32 cellular contexts compared by ENCODE assay signal in the genomic region with DNA sequence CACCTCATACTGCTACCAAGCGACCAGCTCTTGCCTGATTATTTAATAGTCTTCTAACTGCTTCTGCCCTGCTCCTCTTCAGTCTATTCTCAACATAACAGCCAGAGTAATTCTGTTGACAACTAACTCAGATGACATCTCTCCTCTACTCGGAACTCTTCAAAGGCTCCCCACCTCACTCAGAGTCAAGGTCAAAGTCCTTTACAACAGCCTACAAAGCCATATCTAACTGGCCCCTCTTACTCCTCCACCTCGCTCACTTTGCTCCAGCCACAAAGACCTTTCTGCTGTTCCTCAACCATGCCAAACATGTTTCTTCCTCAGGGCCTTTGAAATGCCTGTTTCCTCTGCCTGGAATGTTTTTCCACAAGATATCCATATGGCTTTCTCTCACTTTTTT.
"Had no signal": no experiment of that assay in that cellular context is flagged by ENCODE, and none has a peak within 500 bp of the region (broad histone marks: within the 10 kb centered on the region; RNA-seq: fewer than 3 reads in every experiment).

No MANE protein-coding gene starts in this region.

- H3K4me3 Mint-ChIP-seq: activated B cell treated with CpG ODN at 0.5 μM for 24 hours; activated CD4-positive, alpha-beta memory T cell treated with anti-CD3 and anti-CD28 coated beads for 36 hours; activated naive CD4-positive, alpha-beta T cell treated with anti-CD3 and anti-CD28 coated beads, Interleukin-2, amount 50 U/mL, for 24 hours; activated naive CD8-positive, alpha-beta T cell treated with anti-CD3 and anti-CD28 coated beads, Interleukin-2, amount 10 ng/mL, durations not matched to agents 7 days and 5 days; activated T-cell treated with anti-CD3 and anti-CD28 coated beads, Interleukin-2, amount 50 U/mL, for 4 hours had no signal

- ATAC-seq: activated T-cell treated with anti-CD3 and anti-CD28 coated beads, Interleukin-2, amount 50 U/mL, for 4 hours; PC-3; SK-N-SH treated with all-trans-retinoic acid at 6 μM for 48 hours had no signal

- H3K9me3 Mint-ChIP-seq: activated B cell treated with CpG ODN at 0.5 μM for 24 hours; activated CD4-positive, alpha-beta memory T cell treated with anti-CD3 and anti-CD28 coated beads for 36 hours; activated naive CD4-positive, alpha-beta T cell treated with anti-CD3 and anti-CD28 coated beads, Interleukin-2, amount 50 U/mL, for 24 hours; activated naive CD8-positive, alpha-beta T cell treated with anti-CD3 and anti-CD28 coated beads, Interleukin-2, amount 10 ng/mL, durations not matched to agents 7 days and 5 days; activated T-cell treated with anti-CD3 and anti-CD28 coated beads, Interleukin-2, amount 50 U/mL, for 4 hours had no signal

- H3K27ac Mint-ChIP-seq: activated B cell treated with CpG ODN at 0.5 μM for 24 hours; activated CD4-positive, alpha-beta memory T cell treated with anti-CD3 and anti-CD28 coated beads for 36 hours; activated naive CD4-positive, alpha-beta T cell treated with anti-CD3 and anti-CD28 coated beads, Interleukin-2, amount 50 U/mL, for 24 hours; activated naive CD8-positive, alpha-beta T cell treated with anti-CD3 and anti-CD28 coated beads, Interleukin-2, amount 10 ng/mL, durations not matched to agents 7 days and 5 days had no signal

- H3K4me1 Mint-ChIP-seq: activated B cell treated with CpG ODN at 0.5 μM for 24 hours; activated naive CD4-positive, alpha-beta T cell treated with anti-CD3 and anti-CD28 coated beads, Interleukin-2, amount 50 U/mL, for 24 hours; activated naive CD8-positive, alpha-beta T cell treated with anti-CD3 and anti-CD28 coated beads, Interleukin-2, amount 10 ng/mL, durations not matched to agents 7 days and 5 days had no signal

- H3K27me3 Mint-ChIP-seq: activated B cell treated with CpG ODN at 0.5 μM for 24 hours; activated CD4-positive, alpha-beta memory T cell treated with anti-CD3 and anti-CD28 coated beads for 36 hours; activated naive CD4-positive, alpha-beta T cell treated with anti-CD3 and anti-CD28 coated beads, Interleukin-2, amount 50 U/mL, for 24 hours; activated naive CD8-positive, alpha-beta T cell treated with anti-CD3 and anti-CD28 coated beads, Interleukin-2, amount 10 ng/mL, durations not matched to agents 7 days and 5 days had no signal

- DNase-seq: activated B cell treated with CpG ODN at 0.5 μM for 24 hours; activated CD4-positive, alpha-beta memory T cell treated with anti-CD3 and anti-CD28 coated beads for 36 hours; activated CD4-positive, alpha-beta T cell treated with anti-CD3 and anti-CD28 coated beads for 4 hours; activated CD4-positive, alpha-beta T cell treated with anti-CD3 and anti-CD28 coated beads, Interleukin-2, amount 50 U/mL, for 1 hour; activated CD4-positive, CD25-positive, alpha-beta regulatory T cell treated with anti-CD3 and anti-CD28 coated beads, Interleukin-2, amount 50 U/mL, for 72 hours; activated CD8-positive, alpha-beta memory T cell treated with anti-CD3 and anti-CD28 coated beads, Interleukin-2, amount 50 U/mL, for 4 hours; activated effector memory CD4-positive, alpha-beta T cell treated with Interleukin-2 at 50 U/mL for 16 hours; activated naive CD8-positive, alpha-beta T cell treated with anti-CD3 and anti-CD28 coated beads, Interleukin-2, amount 10 ng/mL, durations not matched to agents 7 days and 5 days; activated T-cell treated with anti-CD3 and anti-CD28 coated beads for 4 hours; activated T-cell treated with anti-CD3 and anti-CD28 coated beads, Interleukin-2, amount 50 U/mL, for 4 hours; amygdala; Kasumi-1; KG1; MM.1S; MV-4-11; NCI-H1092; NCI-H1436 treated with DMSO at 0.1 percent for 48 hours; NCI-H1694 treated with DMSO at 0.1 percent for 48 hours; NCI-H2029; NCI-H345; NCI-H524 treated with DMSO at 0.1 percent for 48 hours; NCI-H748 treated with DMSO at 0.1 percent for 48 hours; NK-92 treated with Interleukin-12 subunit alpha and Interleukin-12 subunit beta, amount 100 ng/mL, for 24 hours; PC-3; Peyer's patch; RPMI8226; SIG-M5; T-helper 1 cell; T-helper 2 cell; T-helper 9 cell had no signal
